ENCODE assay signal across 8 cellular contexts in genomic region chrX:47144626-47145407, GRCh38.
A peak's percentile ranks its signal among the peaks of the same experiment; 100 is the strongest.
DNase-seq lines count a peak whose midpoint lies in the region; ATAC-seq lines count a peak whose summit lies in the region.

TSS of gene NDUFB11 (minus strand) at chrX:47144702. CDS start at chrX:47144679, 23 bp downstream.
TSS of gene RBM10 (plus strand) at chrX:47145221. CDS start at chrX:47147482, 2,261 bp downstream.

- ATAC-seq in GM19035 (IDR thresholded peaks at IDR 0.05; ENCODE audit: unreplicated experiment) (peak; percentile 94), HG03354 (IDR thresholded peaks at IDR 0.05; ENCODE audit: poor library complexity, severe bottlenecking, unreplicated experiment) (peak; percentile 89)
- ATAC-seq in central memory CD8-positive, alpha-beta T cell (replicated peaks; ENCODE audit: extremely low read depth, poor library complexity, severe bottlenecking) = peak; percentile 91

- H3K4me3 Mint-ChIP-seq in central memory CD8-positive, alpha-beta T cell = peak within 1 kb of the TSS; percentile 99

- peak; percentile 77 to 82 for DNase-seq in AML-193 (lab: John Stamatoyannopoulos, UW)
- peak; percentile 86 to 92 for DNase-seq in NCI-H446 (lab: John Stamatoyannopoulos, UW)
- DNase-seq in activated CD4-positive, CD25-positive, alpha-beta regulatory T cell treated with anti-CD3 and anti-CD28 coated beads, Interleukin-2, amount 50 U/mL, for 16 hours (ENCODE audit: low read depth, low spot score) = peak; percentile 81
- peak; percentile 69 to 86 for DNase-seq in central memory CD8-positive, alpha-beta T cell (ENCODE audit: low spot score in 2 of 2)
- peak; percentile 97 for DNase-seq in islet precursor cell
- DNase-seq in stimulated activated CD4-positive, alpha-beta T cell treated with anti-CD3 and anti-CD28 coated beads, Interleukin-12 subunit alpha, Interleukin-12 subunit beta, amount 100 ng/mL, for 48 hours (ENCODE audit: low read depth in 2 of 3, low spot score in 1 of 3) = peak; percentile 69 to 91 (median 84)

- no peaks in the 10 kb centered on the region for H3K27me3 Mint-ChIP-seq in central memory CD8-positive, alpha-beta T cell

- peaks cover 31% of the 10 kb centered on the region for H3K36me3 Mint-ChIP-seq in central memory CD8-positive, alpha-beta T cell (ENCODE audit: insufficient read depth)

- H3K4me1 Mint-ChIP-seq in central memory CD8-positive, alpha-beta T cell = peaks cover 31% of the 10 kb centered on the region

- peak within 1 kb of the TSS; percentile 98 for H3K27ac Mint-ChIP-seq in central memory CD8-positive, alpha-beta T cell (ENCODE audit: low read depth)

- H3K9me3 Mint-ChIP-seq in central memory CD8-positive, alpha-beta T cell = no peaks in the 10 kb centered on the region

Comparison
In these comparisons a context has a peak if more than half of its experiments do, and no peak if none do; other contexts are left out.
1. Peak in every context shown above with its lines: DNase-seq and ATAC-seq.